In genomic region chr12:31526158-31526546, GRCh38 we compare ENCODE assay signal across 19 cellular contexts.
A peak's percentile ranks its signal among the peaks of the same experiment; 100 is the strongest.
DNase-seq lines count a peak whose midpoint lies in the region; ATAC-seq, FAIRE-seq and TF ChIP-seq lines count a peak whose summit lies in the region.
"Had no signal": no experiment of that assay in that cellular context is flagged by ENCODE, and none has a peak within 500 bp of the region (broad histone marks: within the 10 kb centered on the region; RNA-seq: fewer than 3 reads in every experiment).

No MANE protein-coding gene starts in this region.

- CTCF ChIA-PET in MCF 10A (lab: Yijun Ruan, JAX) = interaction anchor here (0.6 kb wide), 1 partner anchor 81 kb away, joined by 3 read pairs; no protein-coding TSS in a partner anchor
- CTCF ChIA-PET in mammary epithelial cell (lab: Charles Lee; ENCODE audit: low non-redundant PET) = no interaction called here
- CTCF ChIA-PET in HepG2 (lab: Yijun Ruan, JAX; ENCODE audit: low intra/inter-chr PET ratio, low total read pairs) = no interaction called here

- peaks cover 27% of the 10 kb centered on the region for H3K4me1 Mint-ChIP-seq in MCF 10A (ENCODE audit: insufficient read depth, unreplicated experiment)
- H3K4me1 Mint-ChIP-seq in activated T-cell treated with anti-CD3 and anti-CD28 coated beads, Interleukin-2, amount 50 U/mL, for 4 hours (ENCODE audit: low read depth) = no peaks in the 10 kb centered on the region
- peaks cover 2% of the 10 kb centered on the region for H3K4me1 Mint-ChIP-seq in activated CD4-positive, alpha-beta T cell treated with anti-CD3 and anti-CD28 coated beads, Interleukin-2, amount 10 ng/mL, durations not matched to agents 24 days and 14 days

- peak; percentile 64; the same call in 2 of the 3 replicates for ATAC-seq in HepG2
- ATAC-seq in activated T-cell treated with anti-CD3 and anti-CD28 coated beads, Interleukin-2, amount 50 U/mL, for 4 hours = no peak

- H3K4me1 ChIP-seq in mammary epithelial cell (ENCODE audit: insufficient read depth, low read length) (peaks cover 5% of the 10 kb centered on the region), HepG2 (ENCODE audit: insufficient read depth, low read length) (peaks cover 27% of the 10 kb centered on the region)

- DNase-seq in MCF 10A (ENCODE audit: unreplicated experiment) = no peak
- DNase-seq in mammary epithelial cell = no peak
- peak; percentile 12 for DNase-seq in HepG2 (ENCODE audit: low spot score)
- DNase-seq in activated T-cell treated with anti-CD3 and anti-CD28 coated beads, Interleukin-2, amount 50 U/mL, for 4 hours = no peak
- no peak for DNase-seq in NCI-H1436 treated with DMSO at 0.1 percent for 48 hours (lab: John Stamatoyannopoulos, UW)
- DNase-seq in activated CD4-positive, alpha-beta T cell treated with anti-CD3 and anti-CD28 coated beads, Interleukin-2, amount 10 ng/mL, durations not matched to agents 24 days and 14 days = no peak
- DNase-seq in GM20000 (ENCODE audit: low spot score) = no peak
- DNase-seq: DMS53, HCEC 1CT, NCI-H1048, NCI-H1694, NCI-H2107, NCI-H226, NCI-H526, Right ventricle myocardium superior had no signal

- no peak overlapping the region for H3K4me3 Mint-ChIP-seq in MCF 10A (ENCODE audit: unreplicated experiment)
- H3K4me3 Mint-ChIP-seq in activated T-cell treated with anti-CD3 and anti-CD28 coated beads, Interleukin-2, amount 50 U/mL, for 4 hours = no peak overlapping the region
- no peak overlapping the region for H3K4me3 Mint-ChIP-seq in activated CD4-positive, alpha-beta T cell treated with anti-CD3 and anti-CD28 coated beads, Interleukin-2, amount 10 ng/mL, durations not matched to agents 24 days and 14 days

- 65% methylated on average over 4 of the region's 4 CpGs for WGBS in mammary epithelial cell (ENCODE audit: low coverage, missing lambda C conversion rate)
- WGBS in HepG2 (ENCODE audit: low lambda C conversion rate) = 14% methylated on average over 4 of the region's 4 CpGs

- H3K9me3 Mint-ChIP-seq in MCF 10A (ENCODE audit: unreplicated experiment) = no peaks in the 10 kb centered on the region
- H3K9me3 Mint-ChIP-seq in activated T-cell treated with anti-CD3 and anti-CD28 coated beads, Interleukin-2, amount 50 U/mL, for 4 hours = no peaks in the 10 kb centered on the region
- H3K9me3 Mint-ChIP-seq in activated CD4-positive, alpha-beta T cell treated with anti-CD3 and anti-CD28 coated beads, Interleukin-2, amount 10 ng/mL, durations not matched to agents 24 days and 14 days = no peaks in the 10 kb centered on the region

- no peaks in the 10 kb centered on the region for H3K27me3 ChIP-seq in mammary epithelial cell (ENCODE audit: insufficient read depth, low read length)
- no peaks in the 10 kb centered on the region for H3K27me3 ChIP-seq in SU-DHL-6 (ENCODE audit: low read length)
- H3K27me3 ChIP-seq in HepG2 (ENCODE audit: control insufficient read depth in 1 of 2, insufficient read depth in 2 of 2, low read length in 2 of 2) = no peaks in the 10 kb centered on the region

- TF ChIP-seq CTCF in MCF 10A (IDR thresholded peaks at IDR 0.05; ENCODE audit: unreplicated experiment) (no peak), mammary epithelial cell (conservative IDR thresholded peaks at IDR 0.05 in 1 of 2, IDR thresholded peaks at IDR 0.05 in 1 of 2; ENCODE audit: extremely low read depth in 1 of 2, insufficient read depth in 1 of 2, low read depth in 1 of 2, low read length in 2 of 2) (no peak), SU-DHL-6 (IDR thresholded peaks at IDR 0.05; ENCODE audit: insufficient read depth, low read length, poor library complexity, severe bottlenecking) (no peak), HepG2 (CRISPR knock-in tag; IDR thresholded peaks at IDR 0.05) (no peak), GM20000 (IDR thresholded peaks at IDR 0.05; ENCODE audit: extremely low read depth, missing control alignments) (no peak)

- no peak for FAIRE-seq in HepG2 (lab: Jason Lieb, UNC)
- FAIRE-seq: HTR-8/SVneo had no signal

- H3K36me3 Mint-ChIP-seq in MCF 10A (ENCODE audit: insufficient read depth, unreplicated experiment) = no peaks in the 10 kb centered on the region
- H3K36me3 Mint-ChIP-seq in activated T-cell treated with anti-CD3 and anti-CD28 coated beads, Interleukin-2, amount 50 U/mL, for 4 hours (ENCODE audit: insufficient read depth) = no peaks in the 10 kb centered on the region
- H3K36me3 Mint-ChIP-seq in activated CD4-positive, alpha-beta T cell treated with anti-CD3 and anti-CD28 coated beads, Interleukin-2, amount 10 ng/mL, durations not matched to agents 24 days and 14 days (ENCODE audit: low read depth) = no peaks in the 10 kb centered on the region

- H3K27ac ChIP-seq in mammary epithelial cell (ENCODE audit: insufficient read depth, low read depth, low read length) = no peak overlapping the region
- no peak overlapping the region for H3K27ac ChIP-seq in SU-DHL-6 (ENCODE audit: low read depth, low read length)
- peak overlapping the region; percentile 0 for H3K27ac ChIP-seq in HepG2 (ENCODE audit: extremely low read length, insufficient read depth, low read length)
- H3K27ac ChIP-seq: 22Rv1, C4-2B had no signal

- intact Hi-C loops in MCF 10A (cut with micrococcal nuclease) = no loop called here
- intact Hi-C loops in mammary epithelial cell (cut with micrococcal nuclease) = no loop called here
- intact Hi-C loops in HepG2 (cut with micrococcal nuclease; ENCODE audit: unreplicated experiment) = no loop called here
- intact Hi-C loops in activated CD4-positive, alpha-beta T cell treated with anti-CD3 and anti-CD28 coated beads, Interleukin-2, amount 10 ng/mL, durations not matched to agents 24 days and 14 days (cut with micrococcal nuclease) = no loop called here

- no peaks in the 10 kb centered on the region for H3K27me3 Mint-ChIP-seq in MCF 10A (ENCODE audit: insufficient read depth, unreplicated experiment)
- H3K27me3 Mint-ChIP-seq in activated T-cell treated with anti-CD3 and anti-CD28 coated beads, Interleukin-2, amount 50 U/mL, for 4 hours (ENCODE audit: low read depth) = peaks cover 23% of the 10 kb centered on the region
- peaks cover 2% of the 10 kb centered on the region for H3K27me3 Mint-ChIP-seq in activated CD4-positive, alpha-beta T cell treated with anti-CD3 and anti-CD28 coated beads, Interleukin-2, amount 10 ng/mL, durations not matched to agents 24 days and 14 days

- no peak overlapping the region for H2AFZ ChIP-seq in mammary epithelial cell (ENCODE audit: low read depth, low read length)
- H2AFZ ChIP-seq in SU-DHL-6 (ENCODE audit: low read depth, low read length, severe bottlenecking) = no peak overlapping the region
- no peak overlapping the region for H2AFZ ChIP-seq in HepG2 (ENCODE audit: low read length)

- BruUV-seq in MCF 10A (replicated peaks; lab: Mats Ljungman, UMichigan) = no TSS peak
- BruUV-seq in mammary epithelial cell (replicated peaks; lab: Mats Ljungman, UMichigan) = no TSS peak
- no TSS peak for BruUV-seq in HepG2 (replicated peaks; lab: Mats Ljungman, UMichigan)

- dilution Hi-C loops in mammary epithelial cell (cut with HindIII; ENCODE audit: low sequenced_read_pairs) = no loop called here

- TF ChIP-seq POLR2A in HepG2 (IDR thresholded peaks at IDR 0.05; ENCODE audit: insufficient read depth in 1 of 2, low read depth in 2 of 2, low read length in 2 of 2) = no peak

- H3K9me3 ChIP-seq in mammary epithelial cell (replicated peaks; ENCODE audit: insufficient read depth, low read length) (no peaks in the 10 kb centered on the region), SU-DHL-6 (ENCODE audit: insufficient read depth, low read length) (no peaks in the 10 kb centered on the region), HepG2 (ENCODE audit: low read length) (no peaks in the 10 kb centered on the region)

- H3K4me2 ChIP-seq in mammary epithelial cell (ENCODE audit: insufficient read depth, low read depth, low read length) = no peak overlapping the region
- H3K4me2 ChIP-seq in SU-DHL-6 (ENCODE audit: low read depth, low read length, poor library complexity, severe bottlenecking) = peak overlapping the region; percentile 39
- H3K4me2 ChIP-seq in HepG2 (ENCODE audit: low read depth, low read length) = peak overlapping the region; percentile 31

- POLR2A ChIA-PET in MCF 10A (lab: Yijun Ruan, JAX) (interaction anchor here (0.6 to 1.8 kb wide), 5 partner anchors 8 to 64 kb away, joined by 3 to 9 read pairs (median 4); partner anchors contain the start of gene DENND5B), HepG2 (lab: Yijun Ruan, JAX) (interaction anchor here (0.6 kb wide), 1 partner anchor 34 kb away, joined by 3 read pairs; no protein-coding TSS in a partner anchor)

- peak overlapping the region; percentile 24 for H3K27ac Mint-ChIP-seq in MCF 10A (ENCODE audit: low read depth, unreplicated experiment)
- H3K27ac Mint-ChIP-seq in activated CD4-positive, alpha-beta T cell treated with anti-CD3 and anti-CD28 coated beads, Interleukin-2, amount 10 ng/mL, durations not matched to agents 24 days and 14 days = no peak overlapping the region

- H3F3A ChIP-seq in SU-DHL-6 (ENCODE audit: insufficient read depth) = no peaks in the 10 kb centered on the region; the same call in 1 of the 2 replicates

- no peaks in the 10 kb centered on the region for H4K20me1 ChIP-seq in mammary epithelial cell (ENCODE audit: insufficient read depth, low read length)
- 0 out of 2 replicates have a peak, but pooled peaks cover 5% of the 10 kb centered on the region for H4K20me1 ChIP-seq in SU-DHL-6 (ENCODE audit: low read depth, low read length)
- H4K20me1 ChIP-seq in HepG2 (ENCODE audit: insufficient read depth, low read length) = peaks cover 4% of the 10 kb centered on the region; the same call in 1 of the 2 replicates

- H3K36me3 ChIP-seq in mammary epithelial cell (ENCODE audit: insufficient read depth, low read length) (no peaks in the 10 kb centered on the region), SU-DHL-6 (ENCODE audit: low read length) (no peaks in the 10 kb centered on the region), HepG2 (replicated peaks in 1 of 2; ENCODE audit: control insufficient read depth in 1 of 2, insufficient read depth in 2 of 2, low read length in 2 of 2) (no peaks in the 10 kb centered on the region)

- H3K4me3 ChIP-seq in mammary epithelial cell (replicated peaks in 1 of 3; ENCODE audit: insufficient read depth in 1 of 3, low read depth in 2 of 3, low read length in 3 of 3) (no peak overlapping the region), SU-DHL-6 (ENCODE audit: insufficient read depth, low read length, poor library complexity, severe bottlenecking) (no peak overlapping the region), HepG2 (replicated peaks in 1 of 3; ENCODE audit: insufficient read depth in 1 of 3, low read depth in 2 of 3, low read length in 3 of 3) (no peak overlapping the region)

- in situ Hi-C loops in mammary epithelial cell (cut with MboI; ENCODE audit: low sequenced_read_pairs in 2 of 2) = no loop called here
- in situ Hi-C loops in HepG2 (cut with HindIII; ENCODE audit: extremely low pct_ligation_motif_present, low pct_unique_long_range_greater_than_20kb) = no loop called here

- no peaks in the 10 kb centered on the region for H3K79me2 ChIP-seq in mammary epithelial cell (ENCODE audit: insufficient read depth, low read length)
- peaks cover 69% of the 10 kb centered on the region for H3K79me2 ChIP-seq in SU-DHL-6 (ENCODE audit: insufficient read depth, low read length)
- peaks cover 46% of the 10 kb centered on the region for H3K79me2 ChIP-seq in HepG2 (ENCODE audit: insufficient read depth, low read length)

- no peak for TF ChIP-seq RAD21 in HepG2 (CRISPR knock-in tag; IDR thresholded peaks at IDR 0.05)

- no peak overlapping the region for H3K9ac ChIP-seq in mammary epithelial cell (ENCODE audit: insufficient read depth, low read length)
- H3K9ac ChIP-seq in SU-DHL-6 (ENCODE audit: low read length) = no peak overlapping the region
- H3K9ac ChIP-seq in HepG2 (ENCODE audit: insufficient read depth, low read depth, low read length) = no peak overlapping the region

- TF ChIP-seq EP300 in HepG2 (IDR thresholded peaks at IDR 0.05; ENCODE audit: low read depth in 2 of 2, low read length in 2 of 2) = no peak
- no peak for TF ChIP-seq EP300 in HepG2 (CRISPR knock-in tag; IDR thresholded peaks at IDR 0.05; ENCODE audit: borderline replicate concordance)

- H3K9me2 ChIP-seq in SU-DHL-6 (replicated peaks; ENCODE audit: insufficient read depth, low read length) = no peaks in the 10 kb centered on the region
